In genomic region chr19:55647732-55648656, GRCh38 we compare ENCODE assay signal across 8 cellular contexts. TPM values are rescaled to one million over a fixed set of nuclear protein-coding genes. Genes with fewer than 3 reads are reported as not detected.
DNase-seq lines count a peak whose midpoint lies in the region; TF ChIP-seq lines count a peak whose summit lies in the region.

TSS of gene CCDC106 (plus strand) at chr19:55648212. CDS start at chr19:55649047, 835 bp downstream.

- H3K4me3 Mint-ChIP-seq in HFFc6 = peak within 1 kb of the TSS; percentile 85
- H3K4me3 Mint-ChIP-seq in activated T-helper 2 cell treated with anti-CD3 and anti-CD28 coated beads, Interferon-gamma antibody, Interleukin-2, Interleukin-4, amounts not matched to agents 10 μg/mL and 5 μg/mL and 100 μg/mL, durations not matched to agents 14 hours and 24 hours and 36 hours (ENCODE audit: low read depth) = peak within 1 kb of the TSS; percentile 79

- H3K36me3 ChIP-seq in muscle layer of duodenum (ENCODE audit: control insufficient read depth in 1 of 2, insufficient read depth in 2 of 2, low read length in 2 of 2) (peaks cover 4 to 14% of the 10 kb centered on the region in 2 donors), transverse colon (no peaks in the 10 kb centered on the region)

- H3K9me3 ChIP-seq in muscle layer of duodenum (ENCODE audit: control insufficient read depth in 1 of 2, low read length in 2 of 2) = no peaks in the 10 kb centered on the region
- H3K9me3 ChIP-seq in transverse colon = no peaks in the 10 kb centered on the region

- H3K27ac ChIP-seq in muscle layer of duodenum (ENCODE audit: low read length) = peak within 1 kb of the TSS; percentile 51
- H3K27ac ChIP-seq in transverse colon = peak within 1 kb of the TSS; percentile 82 to 91 (median 86)

- TF ChIP-seq POLR2A in transverse colon (IDR thresholded peaks at IDR 0.05) = no peak

- intact Hi-C loops in activated T-helper 2 cell treated with anti-CD3 and anti-CD28 coated beads, Interferon-gamma antibody, Interleukin-2, Interleukin-4, amounts not matched to agents 10 μg/mL and 5 μg/mL and 100 μg/mL, durations not matched to agents 14 hours and 24 hours and 36 hours (cut with micrococcal nuclease) = loop anchor here (10.0 kb wide), 1 partner anchor 393 kb away; the partner anchor contains the start of gene PPP6R1
- intact Hi-C loops in transverse colon (cut with DNase I; ENCODE audit: low total_unique reads) = no loop called here

- H3K9me3 Mint-ChIP-seq in HFFc6 = no peaks in the 10 kb centered on the region
- no peaks in the 10 kb centered on the region for H3K9me3 Mint-ChIP-seq in activated T-helper 2 cell treated with anti-CD3 and anti-CD28 coated beads, Interferon-gamma antibody, Interleukin-2, Interleukin-4, amounts not matched to agents 10 μg/mL and 5 μg/mL and 100 μg/mL, durations not matched to agents 14 hours and 24 hours and 36 hours

- peaks cover 24% of the 10 kb centered on the region for H3K4me1 Mint-ChIP-seq in HFFc6 (ENCODE audit: low read depth)
- H3K4me1 Mint-ChIP-seq in activated T-helper 2 cell treated with anti-CD3 and anti-CD28 coated beads, Interferon-gamma antibody, Interleukin-2, Interleukin-4, amounts not matched to agents 10 μg/mL and 5 μg/mL and 100 μg/mL, durations not matched to agents 14 hours and 24 hours and 36 hours (ENCODE audit: low read depth) = peaks cover 31% of the 10 kb centered on the region

- in situ Hi-C loops in transverse colon (cut with MboI; ENCODE audit: low pct_ligation_motif_present in 1 of 4, low pct_unique_long_range_greater_than_20kb in 1 of 4, low sequenced_read_pairs in 3 of 4) = no loop called here

- TF ChIP-seq CTCF in HFFc6 (IDR thresholded peaks at IDR 0.05) = no peak
- no peak for TF ChIP-seq CTCF in fibroblast of mammary gland (conservative IDR thresholded peaks at IDR 0.05; ENCODE audit: control insufficient read depth, insufficient read depth, low read depth, low read length)
- TF ChIP-seq CTCF in transverse colon (IDR thresholded peaks at IDR 0.05) = no peak

- H3K36me3 Mint-ChIP-seq in HFFc6 (ENCODE audit: low read depth) = peaks cover 12% of the 10 kb centered on the region
- peaks cover 42% of the 10 kb centered on the region for H3K36me3 Mint-ChIP-seq in activated T-helper 2 cell treated with anti-CD3 and anti-CD28 coated beads, Interferon-gamma antibody, Interleukin-2, Interleukin-4, amounts not matched to agents 10 μg/mL and 5 μg/mL and 100 μg/mL, durations not matched to agents 14 hours and 24 hours and 36 hours (ENCODE audit: low read depth)

- no peaks in the 10 kb centered on the region for H3K27me3 ChIP-seq in muscle layer of duodenum (ENCODE audit: low read depth, low read length)
- H3K27me3 ChIP-seq in transverse colon = no peaks in the 10 kb centered on the region

- H3K27ac Mint-ChIP-seq in HFFc6 = peak within 1 kb of the TSS; percentile 69
- peak within 1 kb of the TSS; percentile 78 for H3K27ac Mint-ChIP-seq in activated T-helper 2 cell treated with anti-CD3 and anti-CD28 coated beads, Interferon-gamma antibody, Interleukin-2, Interleukin-4, amounts not matched to agents 10 μg/mL and 5 μg/mL and 100 μg/mL, durations not matched to agents 14 hours and 24 hours and 36 hours

- peaks cover 5 to 46% of the 10 kb centered on the region in 2 donors for H3K4me1 ChIP-seq in muscle layer of duodenum (ENCODE audit: control insufficient read depth in 1 of 2, insufficient read depth in 2 of 2, low read length in 2 of 2)
- H3K4me1 ChIP-seq in transverse colon = peaks cover 20 to 40% (median 33%) of the 10 kb centered on the region in 4 donors

- peak; percentile 62 for DNase-seq in COR-L47 (lab: John Stamatoyannopoulos, UW)
- DNase-seq in HFFc6 = peak; percentile 24
- peak; percentile 51 to 93 for DNase-seq in NCI-H526 (lab: John Stamatoyannopoulos, UW)
- peak; percentile 34 for DNase-seq in activated T-helper 2 cell treated with anti-CD3 and anti-CD28 coated beads, Interferon-gamma antibody, Interleukin-2, Interleukin-4, amounts not matched to agents 10 μg/mL and 5 μg/mL and 100 μg/mL, durations not matched to agents 14 hours and 24 hours and 36 hours (ENCODE audit: low spot score)
- peak; percentile 56 for DNase-seq in fibroblast of mammary gland (ENCODE audit: low read depth)
- peak; percentile 72 for DNase-seq in transverse colon
- DNase-seq in NCI-H774 (lab: John Stamatoyannopoulos, UW) = no peak

- H3K4me3 ChIP-seq in fibroblast of mammary gland (ENCODE audit: control insufficient read depth, low read depth, low read length) (peak within 1 kb of the TSS; percentile 59), muscle layer of duodenum (ENCODE audit: low read depth in 1 of 2, low read length in 2 of 2) (peak within 1 kb of the TSS; percentile 67 to 88), transverse colon (peak within 1 kb of the TSS; percentile 58 to 87 (median 74))

- WGBS in transverse colon (ENCODE audit: low coverage in 1 of 2), 2 donors = 2% methylated on average over 66 of the region's 89 CpGs; no CpG with 5 or more reads in 1 of the 2 donors

- H3K27me3 Mint-ChIP-seq in HFFc6 (ENCODE audit: insufficient read depth) = peaks cover 5% of the 10 kb centered on the region
- no peaks in the 10 kb centered on the region for H3K27me3 Mint-ChIP-seq in activated T-helper 2 cell treated with anti-CD3 and anti-CD28 coated beads, Interferon-gamma antibody, Interleukin-2, Interleukin-4, amounts not matched to agents 10 μg/mL and 5 μg/mL and 100 μg/mL, durations not matched to agents 14 hours and 24 hours and 36 hours (ENCODE audit: low read depth)

- TF ChIP-seq EP300 in transverse colon (IDR thresholded peaks at IDR 0.05; ENCODE audit: low read depth) = no peak

RNA-seq across cellular contexts. Expression of gene CCDC106, which starts in this region (rescaled TPM):
- total RNA-seq in HFFc6 (2021; fragmentation: NEBNext Ultra II Directional; extraction: Animal tissue kit (Norgen Biotek cat#: 25700)) = 10 to 100 TPM; 12.9 to 17.4 (median 14.0) TPM
- 7.2 and 8.1 TPM in 2 replicates for total RNA-seq in activated T-helper 2 cell treated with anti-CD3 and anti-CD28 coated beads, Interferon-gamma antibody, Interleukin-2, Interleukin-4, amounts not matched to agents 10 μg/mL and 5 μg/mL and 100 μg/mL, durations not matched to agents 14 hours and 24 hours and 36 hours
- total RNA-seq in transverse colon = 10 to 100 TPM in 2 of 4 donors, 1 to 10 TPM in 2; 3.7 to 15.1 (median 8.4) TPM
